In the genomic region with DNA sequence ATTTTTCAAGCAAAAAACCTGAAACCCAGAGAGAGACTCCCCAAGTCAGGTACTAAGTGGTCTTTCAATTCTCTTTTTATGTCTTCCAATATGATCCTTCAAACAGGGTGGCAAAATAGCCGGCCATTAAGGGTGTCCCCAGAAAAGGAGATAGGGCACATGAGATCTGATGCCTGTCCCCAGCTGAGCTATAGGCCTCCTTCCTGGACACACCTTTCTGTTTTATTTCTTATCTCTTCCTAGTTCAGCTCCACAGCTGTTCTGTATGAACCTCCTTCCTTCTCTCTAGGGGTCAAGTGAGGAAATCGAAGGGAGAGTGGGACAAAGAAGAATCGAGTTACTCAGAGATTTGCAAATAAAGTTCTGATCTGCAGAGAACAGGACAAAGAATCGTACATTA, we compare ENCODE assay signal across 19 cellular contexts.
A peak's percentile ranks its signal among the peaks of the same experiment; 100 is the strongest.
DNase-seq lines count a peak whose midpoint lies in the region; ATAC-seq, FAIRE-seq and TF ChIP-seq lines count a peak whose summit lies in the region.
"Had no signal": no experiment of that assay in that cellular context is flagged by ENCODE, and none has a peak within 500 bp of the region (broad histone marks: within the 10 kb centered on the region; RNA-seq: fewer than 3 reads in every experiment).

No MANE protein-coding gene starts in this region.

- H3K56ac ChIP-seq in mesendoderm (ENCODE audit: low read length) = no peak overlapping the region

- no peak for ATAC-seq in activated naive CD8-positive, alpha-beta T cell treated with anti-CD3 and anti-CD28 coated beads, Interleukin-2, amount 10 ng/mL, durations not matched to agents 7 days and 5 days (ENCODE audit: low read depth)
- no peak for ATAC-seq in activated naive CD8-positive, alpha-beta T cell treated with anti-CD3 and anti-CD28 coated beads, Interleukin-2, amount 50 U/mL, for 24 hours
- peak; percentile 30; the same call in 1 of the 3 replicates for ATAC-seq in K562
- no peak for ATAC-seq in left lobe of liver
- ATAC-seq in HG02885 (IDR thresholded peaks at IDR 0.05; ENCODE audit: poor library complexity, unreplicated experiment) = no peak

- H3K4me3 ChIP-seq in K562 = no peak overlapping the region
- no peak overlapping the region for H3K4me3 ChIP-seq in mesendoderm (ENCODE audit: low read length)
- H3K4me3 ChIP-seq in small intestine (ENCODE audit: low read depth in 1 of 2, low read length in 2 of 2) = no peak overlapping the region
- no peak overlapping the region for H3K4me3 ChIP-seq in kidney (ENCODE audit: low read length in 2 of 2)
- H3K4me3 ChIP-seq: BLaER1 had no signal

- H2BK15ac ChIP-seq in mesendoderm (replicated peaks; ENCODE audit: low read depth) = no peak overlapping the region

- H3K4ac ChIP-seq in mesendoderm (ENCODE audit: low read depth, low read length) = no peak overlapping the region

- TF ChIP-seq POLR2A in K562 (conservative IDR thresholded peaks at IDR 0.05) = no peak

- H3K27me3 ChIP-seq in K562 (ENCODE audit: control insufficient read depth in 2 of 2, insufficient read depth in 2 of 2, low read length in 2 of 2) = peaks cover 14 to 35% of the 10 kb centered on the region in 2 experiments
- H3K27me3 ChIP-seq in mesendoderm (ENCODE audit: insufficient read depth, low read length, poor library complexity) = no peaks in the 10 kb centered on the region
- H3K27me3 ChIP-seq in small intestine (ENCODE audit: control insufficient read depth in 2 of 2, insufficient read depth in 2 of 2, low read length in 2 of 2) = peaks cover 0 to 2% of the 10 kb centered on the region in 2 donors
- H3K27me3 ChIP-seq: BLaER1 had no signal

- no peaks in the 10 kb centered on the region for H3K9me3 Mint-ChIP-seq in activated naive CD8-positive, alpha-beta T cell treated with anti-CD3 and anti-CD28 coated beads, Interleukin-2, amount 10 ng/mL, durations not matched to agents 7 days and 5 days
- no peaks in the 10 kb centered on the region for H3K9me3 Mint-ChIP-seq in activated naive CD8-positive, alpha-beta T cell treated with anti-CD3 and anti-CD28 coated beads, Interleukin-2, amount 50 U/mL, for 24 hours
- H3K9me3 Mint-ChIP-seq: CD8-positive, alpha-beta memory T cell; HFFc6 had no signal

- no peaks in the 10 kb centered on the region for H3K79me1 ChIP-seq in mesendoderm (ENCODE audit: low read length)

- H3K9me1 ChIP-seq in K562 (ENCODE audit: control insufficient read depth, insufficient read depth, low read length) = no peaks in the 10 kb centered on the region

- H3K4me1 ChIP-seq in K562 (replicated peaks in 1 of 2; ENCODE audit: control insufficient read depth in 2 of 2, insufficient read depth in 2 of 2, low read length in 2 of 2) (no peaks in the 10 kb centered on the region; a peak in 1 of 5 replicates), mesendoderm (ENCODE audit: control insufficient read depth, low read depth, low read length) (peaks cover 6% of the 10 kb centered on the region), small intestine (ENCODE audit: control insufficient read depth in 2 of 2, insufficient read depth in 1 of 2, low read depth in 1 of 2, low read length in 1 of 2) (peaks cover 5 to 8% of the 10 kb centered on the region in 2 donors), kidney (ENCODE audit: control insufficient read depth in 1 of 2, insufficient read depth in 1 of 2, low read depth in 1 of 2, low read length in 2 of 2) (peaks cover 0 to 6% of the 10 kb centered on the region in 2 donors)
- H3K4me1 ChIP-seq: BLaER1, Caco-2 had no signal

- H3K27ac Mint-ChIP-seq in activated naive CD8-positive, alpha-beta T cell treated with anti-CD3 and anti-CD28 coated beads, Interleukin-2, amount 10 ng/mL, durations not matched to agents 7 days and 5 days = peak overlapping the region; percentile 2
- H3K27ac Mint-ChIP-seq in activated naive CD8-positive, alpha-beta T cell treated with anti-CD3 and anti-CD28 coated beads, Interleukin-2, amount 50 U/mL, for 24 hours = no peak overlapping the region
- H3K27ac Mint-ChIP-seq: HFFc6 had no signal

- H3K27ac ChIP-seq in K562 (ENCODE audit: extremely low read depth, low read depth, low read length) (no peak overlapping the region), mesendoderm (ENCODE audit: low read depth, low read length) (no peak overlapping the region), small intestine (ENCODE audit: low read depth in 1 of 2, low read length in 1 of 2) (no peak overlapping the region), kidney (ENCODE audit: low read depth in 2 of 2, low read length in 2 of 2) (no peak overlapping the region)
- H3K27ac ChIP-seq: BLaER1 had no signal

- H3K18ac ChIP-seq in mesendoderm (ENCODE audit: low read length) = no peak overlapping the region

- H2BK120ac ChIP-seq in mesendoderm (ENCODE audit: low read depth, low read length) = no peak overlapping the region

- no peak overlapping the region for H4K8ac ChIP-seq in mesendoderm (ENCODE audit: low read depth, low read length)

- H4K20me1 ChIP-seq in K562 (replicated peaks; ENCODE audit: control insufficient read depth, insufficient read depth, low read length) = no peaks in the 10 kb centered on the region
- H4K20me1 ChIP-seq: BLaER1 had no signal

- intact Hi-C loops in K562 (cut with micrococcal nuclease) (no loop called here), kidney (cut with DNase I) (no loop called here)

- no peak overlapping the region for H2BK5ac ChIP-seq in mesendoderm (ENCODE audit: low read length)

- in situ Hi-C loops in K562 (cut with MboI) = no loop called here

- no peaks in the 10 kb centered on the region for H3K36me3 Mint-ChIP-seq in activated naive CD8-positive, alpha-beta T cell treated with anti-CD3 and anti-CD28 coated beads, Interleukin-2, amount 10 ng/mL, durations not matched to agents 7 days and 5 days
- no peaks in the 10 kb centered on the region for H3K36me3 Mint-ChIP-seq in activated naive CD8-positive, alpha-beta T cell treated with anti-CD3 and anti-CD28 coated beads, Interleukin-2, amount 50 U/mL, for 24 hours (ENCODE audit: low read depth)
- H3K36me3 Mint-ChIP-seq: CD8-positive, alpha-beta memory T cell had no signal

- H3K9me3 ChIP-seq in K562 (replicated peaks; ENCODE audit: control insufficient read depth, insufficient read depth, low read depth, low read length) (no peaks in the 10 kb centered on the region), small intestine (ENCODE audit: control insufficient read depth, low read depth) (no peaks in the 10 kb centered on the region), kidney (ENCODE audit: control insufficient read depth in 1 of 2, low read length in 2 of 2) (no peaks in the 10 kb centered on the region)
- H3K9me3 ChIP-seq: BLaER1, Caco-2 had no signal

- peaks cover 39% of the 10 kb centered on the region for H3K4me1 Mint-ChIP-seq in activated naive CD8-positive, alpha-beta T cell treated with anti-CD3 and anti-CD28 coated beads, Interleukin-2, amount 10 ng/mL, durations not matched to agents 7 days and 5 days
- H3K4me1 Mint-ChIP-seq in activated naive CD8-positive, alpha-beta T cell treated with anti-CD3 and anti-CD28 coated beads, Interleukin-2, amount 50 U/mL, for 24 hours = peaks cover 54% of the 10 kb centered on the region

- TF ChIP-seq RAD21 in K562 (CRISPR knock-in tag; conservative IDR thresholded peaks at IDR 0.05 in 1 of 2, IDR thresholded peaks at IDR 0.05 in 1 of 2) = no peak

- FAIRE-seq in K562 (lab: Jason Lieb, UNC) = no peak
- FAIRE-seq in small intestine (lab: Jason Lieb, UNC) = no peak
- no peak for FAIRE-seq in kidney (lab: Jason Lieb, UNC)
- FAIRE-seq: GM12892, HTR-8/SVneo had no signal

- no peak overlapping the region for H2AK5ac ChIP-seq in mesendoderm (ENCODE audit: low read length)

- H3K27me3 Mint-ChIP-seq in activated naive CD8-positive, alpha-beta T cell treated with anti-CD3 and anti-CD28 coated beads, Interleukin-2, amount 10 ng/mL, durations not matched to agents 7 days and 5 days = peaks cover 1% of the 10 kb centered on the region
- peaks cover 2% of the 10 kb centered on the region for H3K27me3 Mint-ChIP-seq in activated naive CD8-positive, alpha-beta T cell treated with anti-CD3 and anti-CD28 coated beads, Interleukin-2, amount 50 U/mL, for 24 hours

- peak overlapping the region; percentile 73 for H3K23ac ChIP-seq in mesendoderm (ENCODE audit: low read length)

- CTCF ChIA-PET in K562 (lab: Yijun Ruan, JAX; ENCODE audit: low intra/inter-chr PET ratio) = no interaction called here

- H3K79me2 ChIP-seq in K562 (ENCODE audit: control insufficient read depth, insufficient read depth, low read length) (no peaks in the 10 kb centered on the region), mesendoderm (ENCODE audit: control insufficient read depth, insufficient read depth, low read length) (no peaks in the 10 kb centered on the region)

- DNase-seq in activated naive CD8-positive, alpha-beta T cell treated with anti-CD3 and anti-CD28 coated beads, Interleukin-2, amount 10 ng/mL, durations not matched to agents 7 days and 5 days = no peak
- no peak for DNase-seq in activated naive CD8-positive, alpha-beta T cell treated with anti-CD3 and anti-CD28 coated beads, Interleukin-2, amount 50 U/mL, for 24 hours
- DNase-seq in K562 (ENCODE audit: extremely low read depth in 1 of 4, low spot score in 3 of 4) (peak in 2 of 4 experiments; percentile 20 to 28), mesendoderm (no peak), small intestine (peak; percentile 72), left lobe of liver (ENCODE audit: low spot score) (no peak), kidney (no peak)
- DNase-seq: 8988T; AML-193; CD8-positive, alpha-beta memory T cell; DND-41; GDM1; HCEC 1CT; HFFc6 had no signal

- POLR2A ChIA-PET in activated naive CD8-positive, alpha-beta T cell treated with anti-CD3 and anti-CD28 coated beads, Interleukin-2, amount 10 ng/mL, durations not matched to agents 7 days and 5 days (lab: Charles Lee) = no interaction called here
- POLR2A ChIA-PET in K562 (lab: Yijun Ruan, JAX) = interaction anchor here (0.7 kb wide), 1 partner anchor 10 kb away, joined by 3 read pairs; no protein-coding TSS in a partner anchor

- H3K4me2 ChIP-seq in K562 (ENCODE audit: insufficient read depth, low read length) (no peak overlapping the region), mesendoderm (ENCODE audit: low read length) (no peak overlapping the region)
- H3K4me2 ChIP-seq: BLaER1 had no signal

- no peak overlapping the region for H2AFZ ChIP-seq in K562 (ENCODE audit: low read depth, low read length)

- H3K9ac ChIP-seq in K562 (ENCODE audit: insufficient read depth in 1 of 2, low read depth in 2 of 2, low read length in 2 of 2) = no peak overlapping the region
- no peak overlapping the region for H3K9ac ChIP-seq in mesendoderm (ENCODE audit: low read length)
- no peak overlapping the region for H3K9ac ChIP-seq in kidney (ENCODE audit: low read length in 2 of 2)
- H3K9ac ChIP-seq: BLaER1 had no signal

- no peak overlapping the region for H3K4me3 Mint-ChIP-seq in activated naive CD8-positive, alpha-beta T cell treated with anti-CD3 and anti-CD28 coated beads, Interleukin-2, amount 10 ng/mL, durations not matched to agents 7 days and 5 days
- no peak overlapping the region for H3K4me3 Mint-ChIP-seq in activated naive CD8-positive, alpha-beta T cell treated with anti-CD3 and anti-CD28 coated beads, Interleukin-2, amount 50 U/mL, for 24 hours
- H3K4me3 Mint-ChIP-seq: CD8-positive, alpha-beta memory T cell; HFFc6 had no signal

- H3K36me3 ChIP-seq in K562 (ENCODE audit: control insufficient read depth, insufficient read depth, low read length) = no peaks in the 10 kb centered on the region
- H3K36me3 ChIP-seq in mesendoderm (ENCODE audit: control insufficient read depth, insufficient read depth, low read length) = no peaks in the 10 kb centered on the region
- H3K36me3 ChIP-seq in small intestine (ENCODE audit: control insufficient read depth in 2 of 2, insufficient read depth in 2 of 2, low read length in 2 of 2) = no peaks in the 10 kb centered on the region
- H3K36me3 ChIP-seq in kidney (ENCODE audit: control insufficient read depth in 1 of 2, insufficient read depth in 2 of 2, low read length in 2 of 2) = no peaks in the 10 kb centered on the region
- H3K36me3 ChIP-seq: BLaER1 had no signal

- BruUV-seq in K562 (replicated peaks; lab: Mats Ljungman, UMichigan) = no TSS peak

- no peak for TF ChIP-seq EP300 in K562 (IDR thresholded peaks at IDR 0.05; ENCODE audit: low read length)

- 0% methylated on average over 4 of the region's 4 CpGs for WGBS in K562 (ENCODE audit: insufficient coverage, low coverage, missing lambda C conversion rate)
- WGBS in mesendoderm (ENCODE audit: extremely low coverage, insufficient coverage, low lambda C conversion rate) = no CpG with 5 or more reads among the region's 4 CpGs
- 17 to 60% (median 46%) methylated on average over 4 of the region's 4 CpGs for WGBS in small intestine, 3 donors

- no peak for TF ChIP-seq CTCF in K562 (IDR thresholded peaks at IDR 0.05 in 2 of 3, conservative IDR thresholded peaks at IDR 0.05 in 1 of 3; ENCODE audit: insufficient read depth in 2 of 3, low read depth in 1 of 3, low read length in 3 of 3)
- no peak for TF ChIP-seq CTCF in kidney (IDR thresholded peaks at IDR 0.05; ENCODE audit: borderline replicate concordance, extremely low read depth, insufficient read depth)

- H4K5ac ChIP-seq in mesendoderm (ENCODE audit: low read length) = no peak overlapping the region
